In genomic region chr3:39401983-39402382, GRCh38 we compare ENCODE assay signal across 26 cellular contexts. TPM values are rescaled to one million over a fixed set of nuclear protein-coding genes. Genes with fewer than 3 reads are reported as not detected.
DNase-seq lines count a peak whose midpoint lies in the region; ATAC-seq, FAIRE-seq and TF ChIP-seq lines count a peak whose summit lies in the region.
"Had no signal": no experiment of that assay in that cellular context is flagged by ENCODE, and none has a peak within 500 bp of the region (broad histone marks: within the 10 kb centered on the region; RNA-seq: fewer than 3 reads in every experiment).

No MANE protein-coding gene starts in this region.

- no peak overlapping the region; the same call in 1 of the 2 replicates for H2BK5ac ChIP-seq in H1 (ENCODE audit: low read depth, low read length)

- H2BK20ac ChIP-seq in H1 (ENCODE audit: low read length), result no peak overlapping the region

- H3K36me3 ChIP-seq in HUES64 (ENCODE audit: insufficient read depth, low read length) (peaks cover 23% of the 10 kb centered on the region), H1 (ENCODE audit: control insufficient read depth in 2 of 4, insufficient read depth in 4 of 4, low read length in 3 of 4) (peaks cover 0 to 15% (median 3%) of the 10 kb centered on the region in 4 experiments; a peak in 4 of 8 replicates), spleen (peaks cover 0 to 49% (median 19%) of the 10 kb centered on the region in 6 donors), GM23248 (ENCODE audit: low read depth) (peaks cover 8% of the 10 kb centered on the region; the same call in 1 of the 2 replicates), MG63 (peaks cover 6% of the 10 kb centered on the region)

- H2AFZ ChIP-seq in H1 (ENCODE audit: low read length) (no peak overlapping the region), GM23248 (no peak overlapping the region)
- H2AFZ ChIP-seq: PC-9 had no signal

- CTCF ChIA-PET in activated CD4-positive, alpha-beta T cell treated with anti-CD3 and anti-CD28 coated beads for 36 hours (lab: Charles Lee), result interaction anchor here (1.0 kb wide), 1 partner anchor 18 kb away, joined by 3 read pairs; no protein-coding TSS in a partner anchor
- CTCF ChIA-PET in activated CD4-positive, alpha-beta T cell treated with anti-CD3 and anti-CD28 coated beads, Interleukin-2, amount 10 ng/mL, durations not matched to agents 7 days and 5 days (lab: Charles Lee), result interaction anchor here (1.2 kb wide), 1 partner anchor 67 kb away, joined by 3 read pairs; no protein-coding TSS in a partner anchor
- CTCF ChIA-PET in activated CD4-positive, alpha-beta memory T cell treated with anti-CD3 and anti-CD28 coated beads for 36 hours (lab: Charles Lee), result no interaction called here
- CTCF ChIA-PET in H1 (lab: Charles Lee; ENCODE audit: partially characterized antibody), result interaction anchor here (1.1 kb wide), 1 partner anchor 13 kb away, joined by 5 read pairs; no protein-coding TSS in a partner anchor

- H3K9me3 ChIP-seq in HUES64 (ENCODE audit: insufficient read depth, low read depth, low read length) (no peaks in the 10 kb centered on the region), H1 (ENCODE audit: insufficient read depth in 2 of 2, low read depth in 1 of 2, low read length in 1 of 2) (no peaks in the 10 kb centered on the region), spleen (no peaks in the 10 kb centered on the region), GM23248 (ENCODE audit: low read depth) (no peaks in the 10 kb centered on the region), MG63 (no peaks in the 10 kb centered on the region)
- H3K9me3 ChIP-seq: gastrocnemius medialis, lower lobe of right lung, psoas muscle, sigmoid colon, tibial nerve had no signal

- ATAC-seq in activated CD4-positive, alpha-beta T cell treated with anti-CD3 and anti-CD28 coated beads for 36 hours, result peak; percentile 14
- ATAC-seq: gastrocnemius medialis; lower lobe of right lung; naive thymus-derived CD8-positive, alpha-beta T cell; psoas muscle; T-helper 17 cell had no signal

- H3K4me1 ChIP-seq in HUES64 (ENCODE audit: insufficient read depth, low read length) (peaks cover 20% of the 10 kb centered on the region), H1 (replicated peaks in 1 of 4; ENCODE audit: control insufficient read depth in 3 of 4, insufficient read depth in 4 of 4, low read length in 3 of 4) (peaks cover 2 to 7% (median 3%) of the 10 kb centered on the region in 4 experiments; a peak in 6 of 7 replicates), spleen (peaks cover 0 to 11% (median 8%) of the 10 kb centered on the region in 6 donors), GM23248 (ENCODE audit: insufficient read depth) (no peaks in the 10 kb centered on the region)
- H3K4me1 ChIP-seq: lower lobe of right lung, psoas muscle had no signal

- TF ChIP-seq RAD21 in H1 (IDR thresholded peaks at IDR 0.05 in 1 of 2, conservative IDR thresholded peaks at IDR 0.05 in 1 of 2; ENCODE audit: low read depth in 2 of 2, low read length in 2 of 2), result no peak

- no peak overlapping the region for H3K4me2 ChIP-seq in H1 (ENCODE audit: insufficient read depth in 1 of 2, low read depth in 2 of 2, low read length in 2 of 2)
- no peak overlapping the region for H3K4me2 ChIP-seq in GM23248 (ENCODE audit: unreplicated experiment)
- H3K4me2 ChIP-seq: PC-9 had no signal

- H3K4ac ChIP-seq in H1 (replicated peaks; ENCODE audit: insufficient read length, low read depth, low read length), result no peak overlapping the region

- H4K5ac ChIP-seq in H1 (ENCODE audit: insufficient read length, low read depth, low read length), result no peak overlapping the region

- H3K27ac ChIP-seq in HUES64 (ENCODE audit: low read depth, low read length) (peak overlapping the region; percentile 59), H1 (ENCODE audit: low read depth, low read length) (no peak overlapping the region), spleen (no peak overlapping the region), GM23248 (no peak overlapping the region)
- H3K27ac ChIP-seq: gastrocnemius medialis, lower lobe of right lung, PC-9, psoas muscle, sigmoid colon, tibial nerve had no signal

- peaks cover under 1% of the 10 kb centered on the region; the same call in 1 of the 2 replicates for H3F3A ChIP-seq in GM23248 (ENCODE audit: insufficient read depth)

- TF ChIP-seq CTCF in H1 (IDR thresholded peaks at IDR 0.05; ENCODE audit: control extremely low read depth in 1 of 3, insufficient read depth in 1 of 3, low read depth in 1 of 3, low read length in 3 of 3), result no peak
- TF ChIP-seq CTCF in spleen (IDR thresholded peaks at IDR 0.05 in 8 of 11, conservative IDR thresholded peaks at IDR 0.05 in 3 of 11), result no peak

- H4K91ac ChIP-seq in H1 (replicated peaks; ENCODE audit: insufficient read length, low read length), result no peak overlapping the region

- H3K27me3 Mint-ChIP-seq in activated CD4-positive, alpha-beta T cell treated with anti-CD3 and anti-CD28 coated beads for 36 hours, result no peaks in the 10 kb centered on the region
- no peaks in the 10 kb centered on the region for H3K27me3 Mint-ChIP-seq in activated CD4-positive, alpha-beta T cell treated with anti-CD3 and anti-CD28 coated beads, Interleukin-2, amount 10 ng/mL, durations not matched to agents 7 days and 5 days
- peaks cover 2% of the 10 kb centered on the region for H3K27me3 Mint-ChIP-seq in activated CD4-positive, alpha-beta memory T cell treated with anti-CD3 and anti-CD28 coated beads for 36 hours
- H3K27me3 Mint-ChIP-seq: CD4-positive, alpha-beta memory T cell; T-helper 17 cell had no signal

- H2BK120ac ChIP-seq in H1 (replicated peaks; ENCODE audit: low read depth, low read length), result no peak overlapping the region

- no peaks in the 10 kb centered on the region for H3K9me3 Mint-ChIP-seq in activated CD4-positive, alpha-beta T cell treated with anti-CD3 and anti-CD28 coated beads for 36 hours (ENCODE audit: low read depth)
- H3K9me3 Mint-ChIP-seq in activated CD4-positive, alpha-beta T cell treated with anti-CD3 and anti-CD28 coated beads, Interleukin-2, amount 10 ng/mL, durations not matched to agents 7 days and 5 days, result no peaks in the 10 kb centered on the region
- no peaks in the 10 kb centered on the region for H3K9me3 Mint-ChIP-seq in activated CD4-positive, alpha-beta memory T cell treated with anti-CD3 and anti-CD28 coated beads for 36 hours
- H3K9me3 Mint-ChIP-seq: brain; CD4-positive, alpha-beta memory T cell; naive thymus-derived CD8-positive, alpha-beta T cell had no signal

- H3K27me3 ChIP-seq in HUES64 (ENCODE audit: insufficient read depth, low read length) (no peaks in the 10 kb centered on the region), H1 (replicated peaks in 1 of 4; ENCODE audit: control insufficient read depth in 3 of 4, extremely low read depth in 1 of 4, insufficient read depth in 3 of 4, low read length in 3 of 4) (no peaks in the 10 kb centered on the region), spleen (replicated peaks in 1 of 7) (no peaks in the 10 kb centered on the region), GM23248 (replicated peaks; ENCODE audit: insufficient read depth) (no peaks in the 10 kb centered on the region), MG63 (no peaks in the 10 kb centered on the region)
- H3K27me3 ChIP-seq: gastrocnemius medialis, sigmoid colon, tibial nerve had no signal

- no peak overlapping the region for H2BK12ac ChIP-seq in H1 (ENCODE audit: low read depth, low read length)

- H2AK5ac ChIP-seq in H1 (ENCODE audit: low read depth, low read length), result no peak overlapping the region

- peaks cover 31% of the 10 kb centered on the region for H3K36me3 Mint-ChIP-seq in activated CD4-positive, alpha-beta T cell treated with anti-CD3 and anti-CD28 coated beads for 36 hours (ENCODE audit: low read depth)
- peaks cover 49% of the 10 kb centered on the region for H3K36me3 Mint-ChIP-seq in activated CD4-positive, alpha-beta T cell treated with anti-CD3 and anti-CD28 coated beads, Interleukin-2, amount 10 ng/mL, durations not matched to agents 7 days and 5 days (ENCODE audit: low read depth)
- peaks cover 32% of the 10 kb centered on the region for H3K36me3 Mint-ChIP-seq in activated CD4-positive, alpha-beta memory T cell treated with anti-CD3 and anti-CD28 coated beads for 36 hours

- POLR2A ChIA-PET in activated CD4-positive, alpha-beta T cell treated with anti-CD3 and anti-CD28 coated beads for 36 hours (lab: Charles Lee), result interaction anchor here (0.6 kb wide), 1 partner anchor 123 kb away, joined by 3 read pairs; no protein-coding TSS in a partner anchor
- POLR2A ChIA-PET in activated CD4-positive, alpha-beta T cell treated with anti-CD3 and anti-CD28 coated beads, Interleukin-2, amount 10 ng/mL, durations not matched to agents 7 days and 5 days (lab: Charles Lee), result no interaction called here
- POLR2A ChIA-PET in activated CD4-positive, alpha-beta memory T cell treated with anti-CD3 and anti-CD28 coated beads for 36 hours (lab: Charles Lee), result no interaction called here
- POLR2A ChIA-PET in H1 (lab: Charles Lee; ENCODE audit: partially characterized antibody), result interaction anchor here (18.6 to 33.7 kb wide), 2 partner anchors 8 to 10 kb away, joined by 771 read pairs; partner anchors contain the start of genes RPSA and SLC25A38

- H3K27ac Mint-ChIP-seq in activated CD4-positive, alpha-beta T cell treated with anti-CD3 and anti-CD28 coated beads for 36 hours, result peak overlapping the region; percentile 65
- no peak overlapping the region for H3K27ac Mint-ChIP-seq in activated CD4-positive, alpha-beta T cell treated with anti-CD3 and anti-CD28 coated beads, Interleukin-2, amount 10 ng/mL, durations not matched to agents 7 days and 5 days
- H3K27ac Mint-ChIP-seq in activated CD4-positive, alpha-beta memory T cell treated with anti-CD3 and anti-CD28 coated beads for 36 hours, result peak overlapping the region; percentile 66
- H3K27ac Mint-ChIP-seq: brain, T-helper 17 cell had no signal

- H3K79me2 ChIP-seq in H1 (ENCODE audit: control insufficient read depth in 1 of 2, insufficient read depth in 2 of 2, low read length in 2 of 2) (peaks cover 0 to 5% of the 10 kb centered on the region in 2 experiments; a peak in 2 of 4 replicates), GM23248 (ENCODE audit: insufficient read depth) (peaks cover 4% of the 10 kb centered on the region)

- no peaks in the 10 kb centered on the region for H3K79me1 ChIP-seq in H1 (ENCODE audit: low read depth, low read length)

- no peak for FAIRE-seq in H1 (lab: Jason Lieb, UNC)
- FAIRE-seq: A204.1, D721Med had no signal

- no peak overlapping the region for H3K4me3 ChIP-seq in HUES64 (ENCODE audit: low read length)
- H3K4me3 ChIP-seq in H1 (ENCODE audit: extremely low read depth in 1 of 4, insufficient read depth in 2 of 4, low read depth in 3 of 4, low read length in 4 of 4), result no peak overlapping the region
- no peak overlapping the region for H3K4me3 ChIP-seq in spleen
- no peak overlapping the region for H3K4me3 ChIP-seq in GM23248
- no peak overlapping the region for H3K4me3 ChIP-seq in MG63
- H3K4me3 ChIP-seq: gastrocnemius medialis, lower lobe of right lung, PC-9, psoas muscle, sigmoid colon, tibial nerve had no signal

- WGBS in HUES64, result 60% methylated on average over 1 of the region's 2 CpGs
- 48% methylated on average over 2 of the region's 2 CpGs; no CpG with 5 or more reads in 1 of the 2 experiments for WGBS in H1 (ENCODE audit: extremely low coverage in 1 of 2, insufficient coverage in 1 of 2, insufficient read length in 1 of 2, insufficient replicate concordance in 2 of 2, low coverage in 1 of 2, low lambda C conversion rate in 2 of 2, missing lambda C conversion rate in 1 of 2), 2 experiments
- WGBS in spleen, 5 donors, result 44 to 63% (median 56%) methylated on average over 2 of the region's 2 CpGs
- 57 to 58% methylated on average over 2 of the region's 2 CpGs for WGBS in GM23248 (ENCODE audit: low coverage in 1 of 2, low lambda C conversion rate in 2 of 2, missing lambda C conversion rate in 2 of 2), 2 experiments

- H3K23me2 ChIP-seq in H1 (ENCODE audit: low read depth, low read length), result peaks cover 2% of the 10 kb centered on the region; the same call in 1 of the 2 replicates

- H3K9ac ChIP-seq in HUES64 (ENCODE audit: low read depth, low read length) (no peak overlapping the region; the same call in 1 of the 2 replicates), H1 (replicated peaks in 1 of 4; ENCODE audit: extremely low read depth in 1 of 4, low read depth in 3 of 4, low read length in 3 of 4) (no peak overlapping the region), GM23248 (no peak overlapping the region)

- TF ChIP-seq POLR2A in H1 (IDR thresholded peaks at IDR 0.05; ENCODE audit: control extremely low read depth in 1 of 2, low read depth in 2 of 2, low read length in 2 of 2) (no peak), spleen (IDR thresholded peaks at IDR 0.05) (no peak)

- TF ChIP-seq EP300 in H1 (IDR thresholded peaks at IDR 0.05; ENCODE audit: borderline replicate concordance in 1 of 2, low read depth in 2 of 2, low read length in 2 of 2), result no peak

- H3K9me2 ChIP-seq in GM23248 (ENCODE audit: insufficient read depth), result no peaks in the 10 kb centered on the region

- H3K4me3 Mint-ChIP-seq in activated CD4-positive, alpha-beta T cell treated with anti-CD3 and anti-CD28 coated beads for 36 hours, result no peak overlapping the region
- H3K4me3 Mint-ChIP-seq in activated CD4-positive, alpha-beta T cell treated with anti-CD3 and anti-CD28 coated beads, Interleukin-2, amount 10 ng/mL, durations not matched to agents 7 days and 5 days, result no peak overlapping the region
- no peak overlapping the region for H3K4me3 Mint-ChIP-seq in activated CD4-positive, alpha-beta memory T cell treated with anti-CD3 and anti-CD28 coated beads for 36 hours
- H3K4me3 Mint-ChIP-seq: brain; CD4-positive, alpha-beta memory T cell; naive thymus-derived CD8-positive, alpha-beta T cell; T-helper 17 cell had no signal

- no peak overlapping the region for H4K8ac ChIP-seq in H1 (ENCODE audit: extremely low read depth, insufficient read depth, low read length)

- no peak overlapping the region for H3K14ac ChIP-seq in H1 (ENCODE audit: insufficient read length)

- 0 out of 2 replicates have a peak overlapping the region, but pooled peaks have one; percentile 23 for H2BK15ac ChIP-seq in H1 (ENCODE audit: low read length)

- in situ Hi-C loops in GM23248 (cut with MboI), result no loop called here

- H4K20me1 ChIP-seq in H1 (replicated peaks in 1 of 2; ENCODE audit: control insufficient read depth in 1 of 2, insufficient read depth in 2 of 2, low read length in 2 of 2) (no peaks in the 10 kb centered on the region), GM23248 (ENCODE audit: insufficient read depth) (no peaks in the 10 kb centered on the region)

- DNase-seq in activated CD4-positive, alpha-beta T cell treated with anti-CD3 and anti-CD28 coated beads for 36 hours, result peak; percentile 41
- DNase-seq in activated CD4-positive, alpha-beta T cell treated with anti-CD3 and anti-CD28 coated beads, Interleukin-2, amount 10 ng/mL, durations not matched to agents 7 days and 5 days, result no peak
- no peak for DNase-seq in activated CD4-positive, alpha-beta memory T cell treated with anti-CD3 and anti-CD28 coated beads for 36 hours
- DNase-seq in H1 (ENCODE audit: low read depth in 1 of 2, low spot score in 2 of 2) (no peak), spleen (no peak), GM23248 (no peak), MG63 (no peak)
- DNase-seq: CD4-positive, alpha-beta memory T cell; cerebellar nuclear complex; DND-41; gastrocnemius medialis; GF-D8; lower lobe of right lung; naive thymus-derived CD8-positive, alpha-beta T cell; NCI-H2029 treated with DMSO at 0.1 percent for 48 hours; NCI-H524; PC-9; psoas muscle; sigmoid colon; stimulated activated CD4-positive, alpha-beta T cell treated with anti-CD3 and anti-CD28 coated beads, Interleukin-4, amount 100 ng/mL, for 1 hour; T-helper 17 cell had no signal

- H3K4me1 Mint-ChIP-seq in activated CD4-positive, alpha-beta T cell treated with anti-CD3 and anti-CD28 coated beads for 36 hours, result peaks cover 12% of the 10 kb centered on the region
- H3K4me1 Mint-ChIP-seq in activated CD4-positive, alpha-beta T cell treated with anti-CD3 and anti-CD28 coated beads, Interleukin-2, amount 10 ng/mL, durations not matched to agents 7 days and 5 days, result peaks cover 20% of the 10 kb centered on the region
- H3K4me1 Mint-ChIP-seq in activated CD4-positive, alpha-beta memory T cell treated with anti-CD3 and anti-CD28 coated beads for 36 hours (ENCODE audit: low read depth), result peaks cover 15% of the 10 kb centered on the region

- no peak overlapping the region for H3K18ac ChIP-seq in H1 (ENCODE audit: extremely low read depth, low read length)

- intact Hi-C loops in activated CD4-positive, alpha-beta T cell treated with anti-CD3 and anti-CD28 coated beads for 36 hours (cut with DNase I, micrococcal nuclease), result loop anchor here in 1 of 2 experiments (10.0 kb wide), 1 partner anchor 1123 kb away; the partner anchor contains the start of gene ZNF621
- intact Hi-C loops in activated CD4-positive, alpha-beta memory T cell treated with anti-CD3 and anti-CD28 coated beads for 36 hours (cut with micrococcal nuclease), result no loop called here
- intact Hi-C loops in spleen (cut with DNase I; ENCODE audit: low total_unique reads), result no loop called here

- no peak overlapping the region for H3K56ac ChIP-seq in H1 (replicated peaks; ENCODE audit: insufficient read length, low read depth, low read length)

- no peak overlapping the region for H3K23ac ChIP-seq in H1 (ENCODE audit: insufficient read length)

RNA-seq across cellular contexts. Expression of gene RPSA, which starts 4.5 kb away (rescaled TPM):
- 1,000 to 10,000 TPM; 2,498 to 3,023 TPM for total RNA-seq in activated CD4-positive, alpha-beta T cell treated with anti-CD3 and anti-CD28 coated beads for 36 hours
- 1,000 to 10,000 TPM; 1,760 to 1,774 TPM for total RNA-seq in activated CD4-positive, alpha-beta T cell treated with anti-CD3 and anti-CD28 coated beads, Interleukin-2, amount 10 ng/mL, durations not matched to agents 7 days and 5 days
- polyA plus RNA-seq in HUES64 (2013, experiment 1 of 2), result 2,839 TPM
- 2,744 TPM for polyA plus RNA-seq in HUES64 (2013, experiment 2 of 2)
- total RNA-seq in activated CD4-positive, alpha-beta memory T cell treated with anti-CD3 and anti-CD28 coated beads for 36 hours, result 1,000 to 10,000 TPM; 2,627 to 2,738 TPM
- 2,661 and 2,701 TPM in 2 replicates for total RNA-seq in H1 (2021; fragmentation: NEBNext Ultra II Directional; extraction: Animal tissue kit (Norgen Biotek cat#: 25700))
- 6,179 and 7,468 TPM in 2 replicates for polyA plus RNA-seq in H1 (2011; rRNA removed)
- 5,894 TPM for polyA plus RNA-seq in H1 (2011; cell fraction: cytosol; rRNA removed)
- 4,842 TPM for polyA plus RNA-seq in H1 (2011; cell fraction: nucleus; rRNA removed)
- polyA plus RNA-seq in H1 (2012, experiment 1 of 2), result 3,669 to 3,863 TPM (median 3,701 TPM) in 4 replicates
- polyA plus RNA-seq in H1 (2012, experiment 2 of 2), result 4,373 TPM
- polyA plus RNA-seq in H1 (2013, experiment 1 of 2), result 2,392 TPM
- 2,410 TPM for polyA plus RNA-seq in H1 (2013, experiment 2 of 2)
- 2,760 and 3,109 TPM in 2 replicates for polyA minus RNA-seq in H1 (2011; rRNA and poly(A)+ RNA removed)
- polyA minus RNA-seq in H1 (2011; cell fraction: cytosol; rRNA and poly(A)+ RNA removed), result 967 TPM
- 1,051 TPM for polyA minus RNA-seq in H1 (2011; cell fraction: nucleus; rRNA and poly(A)+ RNA removed)
- total RNA-seq in spleen, result 1,000 to 10,000 TPM in 1 of 7 donors, 100 to 1,000 TPM in 6; 795 to 1,012 (median 943) TPM
- 1,000 to 10,000 TPM; 2,699 to 3,649 (median 3,099) TPM for polyA plus RNA-seq in spleen
- total RNA-seq in GM23248 (2014; rRNA removed; shearing (Covaris generic)), result 1,561 and 1,590 TPM in 2 replicates
- 406 and 418 TPM in 2 replicates for polyA plus RNA-seq in GM23248 (2016; fragmentation: Nextera tagmentation; extraction: Ambion mirVana)
- total RNA-seq in MG63 (2014; rRNA removed; shearing (Covaris generic); ENCODE audit: low replicate concordance), result 1,752 and 2,233 TPM in 2 replicates

RNA-seq across cellular contexts. Expression of gene SLC25A38, which starts 18.8 kb away (rescaled TPM):
- total RNA-seq in activated CD4-positive, alpha-beta T cell treated with anti-CD3 and anti-CD28 coated beads for 36 hours, result 10 to 100 TPM; 23.0 to 24.8 TPM
- total RNA-seq in activated CD4-positive, alpha-beta T cell treated with anti-CD3 and anti-CD28 coated beads, Interleukin-2, amount 10 ng/mL, durations not matched to agents 7 days and 5 days, result 10 to 100 TPM; 34.0 to 35.1 TPM
- 32.8 TPM for polyA plus RNA-seq in HUES64 (2013, experiment 1 of 2)
- 27.3 TPM for polyA plus RNA-seq in HUES64 (2013, experiment 2 of 2)
- total RNA-seq in activated CD4-positive, alpha-beta memory T cell treated with anti-CD3 and anti-CD28 coated beads for 36 hours, result 10 to 100 TPM; 23.1 to 24.9 TPM
- 37.3 and 41.2 TPM in 2 replicates for total RNA-seq in H1 (2021; fragmentation: NEBNext Ultra II Directional; extraction: Animal tissue kit (Norgen Biotek cat#: 25700))
- polyA plus RNA-seq in H1 (2011; rRNA removed) (45.8 and 49.9 TPM in 2 replicates), spleen (10 to 100 TPM; 32.3 to 38.4 (median 34.6) TPM), GM23248 (2016; fragmentation: Nextera tagmentation; extraction: Ambion mirVana) (23.3 and 23.9 TPM in 2 replicates)
- 47.5 TPM for polyA plus RNA-seq in H1 (2011; cell fraction: cytosol; rRNA removed)
- 61.3 TPM for polyA plus RNA-seq in H1 (2011; cell fraction: nucleus; rRNA removed)
- 39.7 to 42.3 TPM (median 40.9 TPM) in 4 replicates for polyA plus RNA-seq in H1 (2012, experiment 1 of 2)
- 52.9 TPM for polyA plus RNA-seq in H1 (2012, experiment 2 of 2)
- polyA plus RNA-seq in H1 (2013, experiment 1 of 2), result 30.1 TPM
- polyA plus RNA-seq in H1 (2013, experiment 2 of 2), result 28.8 TPM
- 54.0 and 57.1 TPM in 2 replicates for polyA minus RNA-seq in H1 (2011; rRNA and poly(A)+ RNA removed)
- 33.5 TPM for polyA minus RNA-seq in H1 (2011; cell fraction: cytosol; rRNA and poly(A)+ RNA removed)
- 26.5 TPM for polyA minus RNA-seq in H1 (2011; cell fraction: nucleus; rRNA and poly(A)+ RNA removed)
- 10 to 100 TPM; 23.7 to 30.2 (median 26.0) TPM for total RNA-seq in spleen
- 28.2 and 40.1 TPM in 2 replicates for total RNA-seq in GM23248 (2014; rRNA removed; shearing (Covaris generic))
- 18.2 and 28.8 TPM in 2 replicates for total RNA-seq in MG63 (2014; rRNA removed; shearing (Covaris generic); ENCODE audit: low replicate concordance)

Comparison
In these comparisons a context has a peak if more than half of its experiments do, and no peak if none do; other contexts are left out.
1. POLR2A ChIA-PET loops: an anchor here in activated CD4-positive, alpha-beta T cell treated with anti-CD3 and anti-CD28 coated beads for 36 hours (0.6 kb wide) and H1 (18.6 to 33.7 kb wide); none called in activated CD4-positive, alpha-beta T cell treated with anti-CD3 and anti-CD28 coated beads, Interleukin-2, amount 10 ng/mL, durations not matched to agents 7 days and 5 days and activated CD4-positive, alpha-beta memory T cell treated with anti-CD3 and anti-CD28 coated beads for 36 hours.